ENCODE assay signal across 1 cellular context in the genomic region with DNA sequence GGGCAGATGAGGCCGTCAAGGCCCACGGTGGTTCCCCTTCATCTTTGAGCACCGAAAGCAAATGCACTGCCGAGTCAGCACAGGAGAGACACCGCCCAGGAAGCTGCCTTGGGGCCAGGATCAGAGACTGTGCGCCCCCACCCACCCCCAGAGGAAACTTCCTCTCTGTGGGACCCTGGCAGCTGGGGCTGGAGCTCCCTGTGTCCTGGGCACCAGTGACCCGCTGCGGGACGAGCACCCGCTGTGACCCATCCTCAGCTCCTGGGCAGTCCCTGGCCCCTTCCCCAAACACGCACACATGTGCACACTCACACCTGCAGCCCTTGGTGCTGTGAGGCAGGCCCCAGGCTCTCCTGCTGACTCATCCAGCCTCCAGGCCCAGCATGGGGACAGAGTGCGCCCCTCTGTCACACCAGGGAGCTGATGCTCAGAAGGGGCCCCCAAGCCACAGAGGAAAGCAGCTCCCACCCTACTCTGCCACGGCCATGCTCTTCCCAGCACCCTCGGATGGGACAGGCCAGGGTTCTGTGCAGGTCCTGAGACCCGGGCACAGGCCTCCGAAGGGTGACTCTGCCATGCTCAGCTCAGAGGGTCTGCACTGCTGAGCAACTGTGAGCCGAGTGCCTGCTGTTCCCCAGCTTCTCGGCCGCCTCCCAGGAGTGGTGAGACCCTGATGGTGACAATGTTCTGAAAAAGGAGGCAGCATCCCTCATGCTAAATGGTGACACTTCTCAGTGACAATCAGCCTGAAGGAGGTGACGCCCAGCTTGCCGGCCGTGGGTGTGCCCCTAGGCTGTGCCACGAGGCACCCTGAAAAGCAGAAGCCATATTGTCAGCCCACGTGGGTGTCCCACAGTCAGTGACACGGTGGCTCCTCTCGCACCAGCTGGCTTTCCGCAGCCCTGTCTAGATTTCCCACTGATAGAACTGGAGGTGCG.
A peak's percentile ranks its signal among the peaks of the same experiment; 100 is the strongest.
TF ChIP-seq lines count a peak whose summit lies in the region.

No MANE protein-coding gene starts in this region.

TF ChIP-seq in K562, 482 proteins besides CTCF, POLR2A, EP300 and RAD21 (continued from another document):
- TF ChIP-seq, protein P1, sequence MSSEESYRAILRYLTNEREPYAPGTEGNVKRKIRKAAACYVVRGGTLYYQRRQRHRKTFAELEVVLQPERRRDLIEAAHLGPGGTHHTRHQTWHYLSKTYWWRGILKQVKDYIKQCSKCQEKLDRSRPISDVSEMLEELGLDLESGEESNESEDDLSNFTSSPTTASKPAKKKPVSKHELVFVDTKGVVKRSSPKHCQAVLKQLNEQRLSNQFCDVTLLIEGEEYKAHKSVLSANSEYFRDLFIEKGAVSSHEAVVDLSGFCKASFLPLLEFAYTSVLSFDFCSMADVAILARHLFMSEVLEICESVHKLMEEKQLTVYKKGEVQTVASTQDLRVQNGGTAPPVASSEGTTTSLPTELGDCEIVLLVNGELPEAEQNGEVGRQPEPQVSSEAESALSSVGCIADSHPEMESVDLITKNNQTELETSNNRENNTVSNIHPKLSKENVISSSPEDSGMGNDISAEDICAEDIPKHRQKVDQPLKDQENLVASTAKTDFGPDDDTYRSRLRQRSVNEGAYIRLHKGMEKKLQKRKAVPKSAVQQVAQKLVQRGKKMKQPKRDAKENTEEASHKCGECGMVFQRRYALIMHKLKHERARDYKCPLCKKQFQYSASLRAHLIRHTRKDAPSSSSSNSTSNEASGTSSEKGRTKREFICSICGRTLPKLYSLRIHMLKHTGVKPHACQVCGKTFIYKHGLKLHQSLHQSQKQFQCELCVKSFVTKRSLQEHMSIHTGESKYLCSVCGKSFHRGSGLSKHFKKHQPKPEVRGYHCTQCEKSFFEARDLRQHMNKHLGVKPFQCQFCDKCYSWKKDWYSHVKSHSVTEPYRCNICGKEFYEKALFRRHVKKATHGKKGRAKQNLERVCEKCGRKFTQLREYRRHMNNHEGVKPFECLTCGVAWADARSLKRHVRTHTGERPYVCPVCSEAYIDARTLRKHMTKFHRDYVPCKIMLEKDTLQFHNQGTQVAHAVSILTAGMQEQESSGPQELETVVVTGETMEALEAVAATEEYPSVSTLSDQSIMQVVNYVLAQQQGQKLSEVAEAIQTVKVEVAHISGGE (CRISPR knock-in tag; IDR thresholded peaks at IDR 0.05) = 0 out of 6 replicates have a peak, but pooled peaks of 1 of the 3 experiments have one; percentile 34
- TF ChIP-seq CBX5 (IDR thresholded peaks at IDR 0.05; ENCODE audit: borderline replicate concordance, low read depth) (no peak), ARID1B (IDR thresholded peaks at IDR 0.05) (peak; percentile 74), TBP (optimal IDR thresholded peaks at IDR 0.05; ENCODE audit: low read depth, low read length) (peak; percentile 39), NCOA1 (IDR thresholded peaks at IDR 0.05; ENCODE audit: low read depth) (no peak; the same call in 1 of the 2 replicates)
